Comparison of ENCODE assay signal across 1 cellular context in genomic region chr17:82772026-82772425, GRCh38.
TF ChIP-seq lines count a peak whose summit lies in the region.

No MANE protein-coding gene starts in this region.

TF ChIP-seq in HepG2, 621 proteins besides CTCF, POLR2A, EP300 and RAD21 (continued from another document and continues in another):
- TF ChIP-seq NR2C2 (CRISPR knock-in tag; IDR thresholded peaks at IDR 0.05; ENCODE audit: borderline replicate concordance) (no peak), KDM5A (IDR thresholded peaks at IDR 0.05; ENCODE audit: borderline replicate concordance, low read length) (no peak), SOX6 (IDR thresholded peaks at IDR 0.05) (no peak), SOX6 (CRISPR knock-in tag; IDR thresholded peaks at IDR 0.05) (peak; percentile 38; the same call in 1 of the 2 replicates), REST (IDR thresholded peaks at IDR 0.05; ENCODE audit: borderline replicate concordance in 1 of 2, low read depth in 1 of 2, low read length in 2 of 2) (no peak), ZBTB8A (CRISPR knock-in tag; IDR thresholded peaks at IDR 0.05; ENCODE audit: borderline replicate concordance, low read depth) (no peak), ISL2 (CRISPR knock-in tag; IDR thresholded peaks at IDR 0.05) (no peak), ZMYM3 (CRISPR knock-in tag; IDR thresholded peaks at IDR 0.05) (0 out of 2 replicates have a peak, but pooled peaks have one; percentile 29), RORA (CRISPR knock-in tag; IDR thresholded peaks at IDR 0.05) (no peak), SMAD9 (CRISPR knock-in tag; IDR thresholded peaks at IDR 0.05) (no peak), HNF4A (CRISPR knock-in tag; IDR thresholded peaks at IDR 0.05) (0 out of 2 replicates have a peak, but pooled peaks have one; percentile 8), RARA (CRISPR knock-in tag; IDR thresholded peaks at IDR 0.05) (no peak), XRCC5 (optimal IDR thresholded peaks at IDR 0.05; ENCODE audit: low read length) (peak; percentile 12), ZNF678 (CRISPR knock-in tag; IDR thresholded peaks at IDR 0.05) (no peak), ZBTB44 (CRISPR knock-in tag; IDR thresholded peaks at IDR 0.05) (no peak), SCMH1 (CRISPR knock-in tag; IDR thresholded peaks at IDR 0.05; ENCODE audit: borderline replicate concordance) (no peak), TBP (CRISPR knock-in tag; IDR thresholded peaks at IDR 0.05) (no peak), IRF1 (CRISPR knock-in tag; IDR thresholded peaks at IDR 0.05; ENCODE audit: low read depth) (no peak), NFIB (CRISPR knock-in tag; IDR thresholded peaks at IDR 0.05; ENCODE audit: borderline replicate concordance) (no peak), ATF7-NPFF (CRISPR knock-in tag; IDR thresholded peaks at IDR 0.05; ENCODE audit: low read depth) (no peak), NKX3-1 (CRISPR knock-in tag; IDR thresholded peaks at IDR 0.05) (no peak), IRX3 (CRISPR knock-in tag; IDR thresholded peaks at IDR 0.05; ENCODE audit: borderline replicate concordance, low read depth) (no peak), KDM4B (CRISPR knock-in tag; IDR thresholded peaks at IDR 0.05) (no peak), KLF6 (CRISPR knock-in tag; IDR thresholded peaks at IDR 0.05) (no peak), ZBTB38 (CRISPR knock-in tag; IDR thresholded peaks at IDR 0.05) (no peak), REPIN1 (CRISPR knock-in tag; IDR thresholded peaks at IDR 0.05; ENCODE audit: borderline replicate concordance, low read depth) (no peak), U2AF2 (IDR thresholded peaks at IDR 0.05; ENCODE audit: low read depth, low read length) (no peak), SRY (CRISPR knock-in tag; IDR thresholded peaks at IDR 0.05) (no peak), MXI1 (IDR thresholded peaks at IDR 0.05; ENCODE audit: borderline replicate concordance, low read depth, low read length) (0 out of 3 replicates have a peak, but pooled peaks have one; percentile 44), ZBTB40 (IDR thresholded peaks at IDR 0.05) (no peak), ZBTB40 (CRISPR knock-in tag; IDR thresholded peaks at IDR 0.05) (no peak), CBX5 (CRISPR knock-in tag; IDR thresholded peaks at IDR 0.05; ENCODE audit: borderline replicate concordance) (no peak), NR2F2 (IDR thresholded peaks at IDR 0.05; ENCODE audit: borderline replicate concordance, low read depth) (no peak), CENPBD1 (CRISPR knock-in tag; IDR thresholded peaks at IDR 0.05; ENCODE audit: borderline replicate concordance, low read depth) (no peak), ZNF569 (CRISPR knock-in tag; IDR thresholded peaks at IDR 0.05; ENCODE audit: borderline replicate concordance) (no peak)
- TF ChIP-seq, protein P1, sequence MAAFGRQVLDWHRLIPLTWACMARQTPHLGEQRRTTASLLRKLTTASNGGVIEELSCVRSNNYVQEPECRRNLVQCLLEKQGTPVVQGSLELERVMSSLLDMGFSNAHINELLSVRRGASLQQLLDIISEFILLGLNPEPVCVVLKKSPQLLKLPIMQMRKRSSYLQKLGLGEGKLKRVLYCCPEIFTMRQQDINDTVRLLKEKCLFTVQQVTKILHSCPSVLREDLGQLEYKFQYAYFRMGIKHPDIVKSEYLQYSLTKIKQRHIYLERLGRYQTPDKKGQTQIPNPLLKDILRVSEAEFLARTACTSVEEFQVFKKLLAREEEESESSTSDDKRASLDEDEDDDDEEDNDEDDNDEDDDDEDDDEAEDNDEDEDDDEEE (CRISPR knock-in tag; IDR thresholded peaks at IDR 0.05) = no peak
- TF ChIP-seq, protein P2, sequence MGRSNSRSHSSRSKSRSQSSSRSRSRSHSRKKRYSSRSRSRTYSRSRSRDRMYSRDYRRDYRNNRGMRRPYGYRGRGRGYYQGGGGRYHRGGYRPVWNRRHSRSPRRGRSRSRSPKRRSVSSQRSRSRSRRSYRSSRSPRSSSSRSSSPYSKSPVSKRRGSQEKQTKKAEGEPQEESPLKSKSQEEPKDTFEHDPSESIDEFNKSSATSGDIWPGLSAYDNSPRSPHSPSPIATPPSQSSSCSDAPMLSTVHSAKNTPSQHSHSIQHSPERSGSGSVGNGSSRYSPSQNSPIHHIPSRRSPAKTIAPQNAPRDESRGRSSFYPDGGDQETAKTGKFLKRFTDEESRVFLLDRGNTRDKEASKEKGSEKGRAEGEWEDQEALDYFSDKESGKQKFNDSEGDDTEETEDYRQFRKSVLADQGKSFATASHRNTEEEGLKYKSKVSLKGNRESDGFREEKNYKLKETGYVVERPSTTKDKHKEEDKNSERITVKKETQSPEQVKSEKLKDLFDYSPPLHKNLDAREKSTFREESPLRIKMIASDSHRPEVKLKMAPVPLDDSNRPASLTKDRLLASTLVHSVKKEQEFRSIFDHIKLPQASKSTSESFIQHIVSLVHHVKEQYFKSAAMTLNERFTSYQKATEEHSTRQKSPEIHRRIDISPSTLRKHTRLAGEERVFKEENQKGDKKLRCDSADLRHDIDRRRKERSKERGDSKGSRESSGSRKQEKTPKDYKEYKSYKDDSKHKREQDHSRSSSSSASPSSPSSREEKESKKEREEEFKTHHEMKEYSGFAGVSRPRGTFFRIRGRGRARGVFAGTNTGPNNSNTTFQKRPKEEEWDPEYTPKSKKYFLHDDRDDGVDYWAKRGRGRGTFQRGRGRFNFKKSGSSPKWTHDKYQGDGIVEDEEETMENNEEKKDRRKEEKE (IDR thresholded peaks at IDR 0.05) = no peak
- TF ChIP-seq, protein P3, sequence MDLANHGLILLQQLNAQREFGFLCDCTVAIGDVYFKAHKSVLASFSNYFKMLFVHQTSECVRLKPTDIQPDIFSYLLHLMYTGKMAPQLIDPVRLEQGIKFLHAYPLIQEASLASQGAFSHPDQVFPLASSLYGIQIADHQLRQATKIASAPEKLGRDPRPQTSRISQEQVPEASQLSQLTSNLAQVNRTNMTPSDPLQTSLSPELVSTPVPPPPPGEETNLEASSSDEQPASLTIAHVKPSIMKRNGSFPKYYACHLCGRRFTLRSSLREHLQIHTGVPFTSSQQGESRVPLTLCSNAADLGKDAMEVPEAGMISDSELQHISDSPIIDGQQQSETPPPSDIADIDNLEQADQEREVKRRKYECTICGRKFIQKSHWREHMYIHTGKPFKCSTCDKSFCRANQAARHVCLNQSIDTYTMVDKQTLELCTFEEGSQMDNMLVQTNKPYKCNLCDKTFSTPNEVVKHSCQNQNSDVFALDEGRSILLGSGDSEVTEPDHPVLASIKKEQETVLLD (CRISPR knock-in tag; IDR thresholded peaks at IDR 0.05; ENCODE audit: low read depth) = no peak
- TF ChIP-seq, protein P4, sequence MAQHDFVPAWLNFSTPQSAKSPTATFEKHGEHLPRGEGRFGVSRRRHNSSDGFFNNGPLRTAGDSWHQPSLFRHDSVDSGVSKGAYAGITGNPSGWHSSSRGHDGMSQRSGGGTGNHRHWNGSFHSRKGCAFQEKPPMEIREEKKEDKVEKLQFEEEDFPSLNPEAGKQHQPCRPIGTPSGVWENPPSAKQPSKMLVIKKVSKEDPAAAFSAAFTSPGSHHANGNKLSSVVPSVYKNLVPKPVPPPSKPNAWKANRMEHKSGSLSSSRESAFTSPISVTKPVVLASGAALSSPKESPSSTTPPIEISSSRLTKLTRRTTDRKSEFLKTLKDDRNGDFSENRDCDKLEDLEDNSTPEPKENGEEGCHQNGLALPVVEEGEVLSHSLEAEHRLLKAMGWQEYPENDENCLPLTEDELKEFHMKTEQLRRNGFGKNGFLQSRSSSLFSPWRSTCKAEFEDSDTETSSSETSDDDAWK (CRISPR knock-in tag; IDR thresholded peaks at IDR 0.05) = no peak
